Comparison of ENCODE assay signal across 3 cellular contexts in genomic region chr22:19739911-19740449, GRCh38.
A peak's percentile ranks its signal among the peaks of the same experiment; 100 is the strongest.
TF ChIP-seq lines count a peak whose summit lies in the region.

No MANE protein-coding gene starts in this region.

TF ChIP-seq in SK-N-SH treated with all-trans-retinoic acid at 6 μM for 48 hours, 23 proteins besides CTCF, POLR2A, EP300 and RAD21:
- TF ChIP-seq TSHZ2 (CRISPR knock-in tag; IDR thresholded peaks at IDR 0.05): no peak
- no peak for TF ChIP-seq SNAI2 (CRISPR knock-in tag; IDR thresholded peaks at IDR 0.05)
- peak; percentile 87 for TF ChIP-seq ZFP3 (CRISPR knock-in tag; IDR thresholded peaks at IDR 0.05)
- no peak for TF ChIP-seq PPARA (CRISPR knock-in tag; IDR thresholded peaks at IDR 0.05; ENCODE audit: borderline replicate concordance)
- no peak for TF ChIP-seq TOX (CRISPR knock-in tag; IDR thresholded peaks at IDR 0.05; ENCODE audit: borderline replicate concordance)
- TF ChIP-seq CREB5 (CRISPR knock-in tag; IDR thresholded peaks at IDR 0.05; ENCODE audit: low read depth): no peak
TF ChIP-seq in SK-N-SH treated with all-trans-retinoic acid at 6 μM for 48 hours: peak in this region for 1.

TF ChIP-seq in SK-N-SH, 30 proteins besides CTCF, POLR2A, EP300 and RAD21:
- TF ChIP-seq FOXM1 (IDR thresholded peaks at IDR 0.05; ENCODE audit: low read depth) (no peak), PBX3 (IDR thresholded peaks at IDR 0.05) (no peak), TCF12 (IDR thresholded peaks at IDR 0.05) (no peak), FOXJ3 (CRISPR knock-in tag; IDR thresholded peaks at IDR 0.05) (no peak), USF2 (IDR thresholded peaks at IDR 0.05; ENCODE audit: borderline replicate concordance, low read depth, low read length) (no peak), MEF2A (IDR thresholded peaks at IDR 0.05; ENCODE audit: borderline replicate concordance, low read depth) (no peak), CHD2 (IDR thresholded peaks at IDR 0.05; ENCODE audit: low read length, partially characterized antibody) (no peak), NRF1 (IDR thresholded peaks at IDR 0.05; ENCODE audit: low read depth, low read length) (no peak), SMC3 (IDR thresholded peaks at IDR 0.05; ENCODE audit: low read depth, low read length) (no peak), GATA2 (CRISPR knock-in tag; IDR thresholded peaks at IDR 0.05) (no peak), GABPA (IDR thresholded peaks at IDR 0.05; ENCODE audit: low read depth) (no peak), USF1 (IDR thresholded peaks at IDR 0.05; ENCODE audit: borderline replicate concordance, low read depth) (no peak), ELF1 (IDR thresholded peaks at IDR 0.05) (no peak), REST (IDR thresholded peaks at IDR 0.05; ENCODE audit: low read depth, low read length) (no peak), RFX5 (IDR thresholded peaks at IDR 0.05; ENCODE audit: low read length) (no peak)

TF ChIP-seq in K562, 482 proteins besides CTCF, POLR2A, EP300 and RAD21:
- TF ChIP-seq ZBTB2 (IDR thresholded peaks at IDR 0.05) (no peak), NFE2 (IDR thresholded peaks at IDR 0.05; ENCODE audit: low read depth) (no peak), ZNF830 (CRISPR knock-in tag; IDR thresholded peaks at IDR 0.05) (0 out of 2 replicates have a peak, but pooled peaks have one; percentile 31), RBM39 (optimal IDR thresholded peaks at IDR 0.05; ENCODE audit: low read depth, low read length) (no peak), KDM4B (IDR thresholded peaks at IDR 0.05; ENCODE audit: borderline replicate concordance in 2 of 2, low read depth in 1 of 2) (no peak), GTF2A2 (tag; IDR thresholded peaks at IDR 0.05) (no peak), MLX (CRISPR knock-in tag; conservative IDR thresholded peaks at IDR 0.05) (no peak), ZNF740 (CRISPR knock-in tag; IDR thresholded peaks at IDR 0.05) (no peak), ZNF740 (tag; IDR thresholded peaks at IDR 0.05) (0 out of 4 replicates have a peak, but pooled peaks of 1 of the 2 experiments have one; percentile 44), ZBTB7A (IDR thresholded peaks at IDR 0.05; ENCODE audit: borderline replicate concordance, control insufficient read depth, low read depth, low read length) (peak; percentile 41; the same call in 1 of the 2 replicates), HDAC6 (IDR thresholded peaks at IDR 0.05; ENCODE audit: low read depth, low read length) (0 out of 2 replicates have a peak, but pooled peaks have one; percentile 7), DEAF1 (CRISPR knock-in tag; IDR thresholded peaks at IDR 0.05) (no peak), RB1 (IDR thresholded peaks at IDR 0.05; ENCODE audit: low read depth) (no peak), EZH2 (IDR thresholded peaks at IDR 0.05; ENCODE audit: borderline replicate concordance, low read depth, low read length) (no peak), PRPF4 (IDR thresholded peaks at IDR 0.05; ENCODE audit: insufficient read depth, low read depth, low read length, poor library complexity, severe bottlenecking) (no peak), BRD4 (IDR thresholded peaks at IDR 0.05) (no peak), ZNF764 (CRISPR knock-in tag; IDR thresholded peaks at IDR 0.05; ENCODE audit: low read depth) (peak; percentile 15; the same call in 1 of the 2 replicates), FOXO4 (CRISPR knock-in tag; IDR thresholded peaks at IDR 0.05) (no peak), SREBF2 (CRISPR knock-in tag; IDR thresholded peaks at IDR 0.05) (no peak), RBM34 (IDR thresholded peaks at IDR 0.05; ENCODE audit: borderline replicate concordance, insufficient read depth, low read length) (no peak)
